7 cellular contexts compared by ENCODE assay signal in the genomic region with DNA sequence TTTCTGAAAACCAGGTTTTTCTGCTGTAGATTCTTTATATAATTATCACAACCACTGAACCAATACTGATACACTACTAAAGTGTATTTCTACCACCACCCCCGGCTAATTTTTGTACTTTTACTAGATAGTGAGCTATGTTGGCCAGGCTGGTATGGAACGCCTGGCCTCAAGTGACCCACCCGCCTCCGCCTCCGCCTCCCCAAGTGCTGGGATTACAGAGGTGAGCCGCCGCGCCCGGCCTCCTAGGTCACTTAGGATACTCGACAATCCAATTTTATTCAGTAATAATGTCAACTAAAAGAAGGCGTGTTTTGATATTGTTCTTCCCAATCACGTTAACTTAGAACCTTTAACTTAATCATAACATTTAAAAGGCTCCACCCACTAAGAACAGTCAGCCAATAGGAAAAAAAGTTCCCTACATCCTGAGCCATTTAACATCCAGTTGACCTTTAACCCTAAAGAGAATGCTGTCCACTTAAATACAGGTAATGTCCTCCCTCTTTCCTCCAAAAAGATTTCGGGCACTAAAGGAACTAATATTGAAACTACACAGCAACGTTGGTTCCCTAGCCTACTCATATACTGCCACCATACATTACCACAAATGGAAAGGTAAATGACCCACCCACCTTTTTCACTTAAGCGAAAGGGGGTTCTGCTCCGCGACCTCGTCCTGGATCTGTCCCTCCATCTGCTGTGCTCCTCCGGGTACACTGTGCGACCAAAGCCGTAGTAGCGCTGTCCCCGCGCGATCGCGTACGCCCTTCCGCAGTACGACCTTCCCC. TPM values are rescaled to one million over a fixed set of nuclear protein-coding genes. Genes with fewer than 3 reads are reported as not detected.
DNase-seq lines count a peak whose midpoint lies in the region; ATAC-seq, FAIRE-seq and TF ChIP-seq lines count a peak whose summit lies in the region.

No MANE protein-coding gene starts in this region.

- H3K27ac ChIP-seq in HepG2 (ENCODE audit: extremely low read length, insufficient read depth, low read length), result peak overlapping the region; percentile 84
- peak overlapping the region; percentile 100 for H3K27ac ChIP-seq in transverse colon

- no TSS peak for BruUV-seq in HepG2 (replicated peaks; lab: Mats Ljungman, UMichigan)

- POLR2A ChIA-PET in HepG2 (lab: Yijun Ruan, JAX), result interaction anchor here (2.9 kb wide), 1 partner anchor 13 kb away, joined by 14 read pairs; a partner anchor contains a TSS

- H3K9ac ChIP-seq in HepG2 (ENCODE audit: insufficient read depth, low read depth, low read length), result peak overlapping the region; percentile 94

- H3K36me3 ChIP-seq in bronchial epithelial cell (ENCODE audit: control insufficient read depth, insufficient read depth, low read length), result peaks cover 18% of the 10 kb centered on the region
- H3K36me3 ChIP-seq in HepG2 (replicated peaks in 1 of 2; ENCODE audit: control insufficient read depth in 1 of 2, insufficient read depth in 2 of 2, low read length in 2 of 2), result peaks cover 4 to 32% of the 10 kb centered on the region in 2 experiments
- peaks cover 0 to 40% (median 19%) of the 10 kb centered on the region in 4 donors for H3K36me3 ChIP-seq in transverse colon

- no peak for TF ChIP-seq CTCF in GM13976 (IDR thresholded peaks at IDR 0.05; ENCODE audit: borderline replicate concordance, control extremely low read depth, extremely low read depth, insufficient read depth, missing control alignments)
- TF ChIP-seq CTCF in NB4 (IDR thresholded peaks at IDR 0.05; ENCODE audit: low read depth, low read length), result no peak
- no peak for TF ChIP-seq CTCF in bronchial epithelial cell (IDR thresholded peaks at IDR 0.05; ENCODE audit: insufficient read depth, low read length, severe bottlenecking)
- TF ChIP-seq CTCF in HepG2 (CRISPR knock-in tag; IDR thresholded peaks at IDR 0.05), result no peak
- no peak for TF ChIP-seq CTCF in transverse colon (IDR thresholded peaks at IDR 0.05)

- no peaks in the 10 kb centered on the region for H3K9me3 ChIP-seq in HepG2 (ENCODE audit: low read length)
- no peaks in the 10 kb centered on the region for H3K9me3 ChIP-seq in transverse colon

- FAIRE-seq in bronchial epithelial cell (lab: Jason Lieb, UNC) (no peak), HepG2 (lab: Jason Lieb, UNC) (no peak)

- TF ChIP-seq POLR2A in NB4 (IDR thresholded peaks at IDR 0.05; ENCODE audit: extremely low read depth, insufficient read length) (no peak), HepG2 (IDR thresholded peaks at IDR 0.05; ENCODE audit: insufficient read depth in 1 of 2, low read depth in 2 of 2, low read length in 2 of 2) (no peak), transverse colon (IDR thresholded peaks at IDR 0.05) (no peak)

- WGBS in HepG2 (ENCODE audit: low lambda C conversion rate), result 25% methylated on average over 23 of the region's 30 CpGs
- 17 to 34% methylated on average over 13 to 27 of the region's 30 CpGs for WGBS in transverse colon (ENCODE audit: low coverage in 1 of 2), 2 donors

- TF ChIP-seq EP300 in HepG2 (IDR thresholded peaks at IDR 0.05; ENCODE audit: low read depth in 2 of 2, low read length in 2 of 2) (no peak), HepG2 (CRISPR knock-in tag; IDR thresholded peaks at IDR 0.05; ENCODE audit: borderline replicate concordance) (no peak), transverse colon (IDR thresholded peaks at IDR 0.05; ENCODE audit: low read depth) (no peak)

- CTCF ChIA-PET in HepG2 (lab: Yijun Ruan, JAX; ENCODE audit: low intra/inter-chr PET ratio, low total read pairs), result no interaction called here

- intact Hi-C loops in HepG2 (cut with micrococcal nuclease; ENCODE audit: unreplicated experiment), result loop anchor here (5.0 kb wide), 1 partner anchor 91 kb away; a partner anchor contains a TSS
- intact Hi-C loops in transverse colon (cut with DNase I; ENCODE audit: low total_unique reads), result no loop called here

- H3K4me2 ChIP-seq in HepG2 (ENCODE audit: low read depth, low read length), result peak overlapping the region; percentile 89

- in situ Hi-C loops in GM13976 (cut with MboI; ENCODE audit: low sequenced_read_pairs, unreplicated experiment) (loop anchor here (10.0 kb wide), 1 partner anchor 99 kb away; no protein-coding TSS in a partner anchor), HepG2 (cut with HindIII; ENCODE audit: extremely low pct_ligation_motif_present, low pct_unique_long_range_greater_than_20kb) (no loop called here), transverse colon (cut with MboI; ENCODE audit: low pct_ligation_motif_present in 1 of 4, low pct_unique_long_range_greater_than_20kb in 1 of 4, low sequenced_read_pairs in 3 of 4) (no loop called here)

- TF ChIP-seq RAD21 in HepG2 (CRISPR knock-in tag; IDR thresholded peaks at IDR 0.05), result no peak

- peaks cover 24% of the 10 kb centered on the region for H4K20me1 ChIP-seq in HepG2 (ENCODE audit: insufficient read depth, low read length)

- H3K4me1 ChIP-seq in HepG2 (ENCODE audit: insufficient read depth, low read length), result peaks cover 39% of the 10 kb centered on the region
- H3K4me1 ChIP-seq in transverse colon, result peaks cover 13 to 53% (median 27%) of the 10 kb centered on the region in 4 donors

- peak; percentile 27 for ATAC-seq in HepG2
- no peak for ATAC-seq in HG02588 (IDR thresholded peaks at IDR 0.05; ENCODE audit: unreplicated experiment)
- no peak for ATAC-seq in GM18868 (IDR thresholded peaks at IDR 0.05; ENCODE audit: unreplicated experiment)

- no peak overlapping the region for H2AFZ ChIP-seq in HepG2 (ENCODE audit: low read length)

- H3K4me3 ChIP-seq in NB4 (ENCODE audit: low read depth, low read length) (peak overlapping the region; percentile 95), bronchial epithelial cell (ENCODE audit: low read depth, low read length) (peak overlapping the region; percentile 99), HepG2 (replicated peaks in 1 of 3; ENCODE audit: insufficient read depth in 1 of 3, low read depth in 2 of 3, low read length in 3 of 3) (peak overlapping the region; percentile 68 to 96 (median 93)), transverse colon (peak overlapping the region; percentile 89 to 98 (median 94))

- DNase-seq in GM13976 (ENCODE audit: low spot score) (peak; percentile 25), NB4 (ENCODE audit: low read depth) (peak; percentile 34), bronchial epithelial cell (ENCODE audit: low read depth) (peak; percentile 50), HepG2 (ENCODE audit: low spot score) (peak; percentile 41), transverse colon (peak; percentile 48)

- peaks cover 39% of the 10 kb centered on the region for H3K79me2 ChIP-seq in HepG2 (ENCODE audit: insufficient read depth, low read length)

- H3K27me3 ChIP-seq in bronchial epithelial cell (ENCODE audit: control insufficient read depth, insufficient read depth, low read length), result no peaks in the 10 kb centered on the region
- no peaks in the 10 kb centered on the region; a peak in 1 of 5 replicates for H3K27me3 ChIP-seq in HepG2 (ENCODE audit: control insufficient read depth in 1 of 2, insufficient read depth in 2 of 2, low read length in 2 of 2)
- no peaks in the 10 kb centered on the region for H3K27me3 ChIP-seq in transverse colon

RNA-seq across cellular contexts. Expression of a gene that starts 1.2 kb away (rescaled TPM):
- 84.0 and 92.9 TPM in 2 replicates for total RNA-seq in bronchial epithelial cell
- 11.3 and 52.8 TPM in 2 replicates for total RNA-seq in HepG2 (2016; rRNA removed; fragmentation: Illumina TruSeq; extraction: Trizol)
- 15.2 and 19.2 TPM in 2 replicates for total RNA-seq in HepG2 (2016; cell fraction: cytosol; rRNA removed; fragmentation: Illumina TruSeq; extraction: Trizol; ENCODE audit: low read depth)
- total RNA-seq in HepG2 (2016; cell fraction: insoluble cytoplasmic fraction; rRNA removed; fragmentation: Illumina TruSeq; extraction: Trizol), result 13.4 and 49.0 TPM in 2 replicates
- total RNA-seq in HepG2 (2016; cell fraction: membrane; rRNA removed; fragmentation: Illumina TruSeq; extraction: Trizol), result 5.7 and 7.6 TPM in 2 replicates
- total RNA-seq in HepG2 (2016; cell fraction: nucleus; rRNA removed; fragmentation: Illumina TruSeq; extraction: Trizol), result 132 and 140 TPM in 2 replicates
- polyA plus RNA-seq in HepG2 (2011; rRNA removed), result 43.9 and 46.3 TPM in 2 replicates
- polyA plus RNA-seq in HepG2 (2011; cell fraction: cytosol; rRNA removed), result 9.7 and 11.5 TPM in 2 replicates
- polyA plus RNA-seq in HepG2 (2011; cell fraction: nucleus; rRNA removed), result 254 and 258 TPM in 2 replicates
- polyA plus RNA-seq in HepG2 (2012), result 40.8 and 53.9 TPM in 2 replicates
- polyA plus RNA-seq in HepG2 (2016; cell fraction: cytosol; fragmentation: Illumina TruSeq; extraction: Trizol; ENCODE audit: low read depth), result 1.1 and 1.2 TPM in 2 replicates
- 8.3 and 10.7 TPM in 2 replicates for polyA plus RNA-seq in HepG2 (2016; cell fraction: insoluble cytoplasmic fraction; fragmentation: Illumina TruSeq; extraction: Trizol; ENCODE audit: low read depth)
- polyA plus RNA-seq in HepG2 (2016; cell fraction: membrane; fragmentation: Illumina TruSeq; extraction: Trizol; ENCODE audit: low read depth), result 1.9 and 2.6 TPM in 2 replicates
- polyA plus RNA-seq in HepG2 (2016; cell fraction: nucleus; fragmentation: Illumina TruSeq; extraction: Trizol; ENCODE audit: insufficient read depth, low read depth), result 163 and 167 TPM in 2 replicates
- 31.5 and 61.3 TPM in 2 replicates for polyA minus RNA-seq in HepG2 (2011; rRNA and poly(A)+ RNA removed; ENCODE audit: low replicate concordance)
- polyA minus RNA-seq in HepG2 (2011; cell fraction: cytosol; rRNA and poly(A)+ RNA removed), result 8.5 and 15.8 TPM in 2 replicates
- 318 and 343 TPM in 2 replicates for polyA minus RNA-seq in HepG2 (2011; cell fraction: nucleus; rRNA and poly(A)+ RNA removed)
- total RNA-seq in transverse colon, result 100 to 1,000 TPM; 231 to 467 (median 279) TPM

RNA-seq across cellular contexts. Expression of a gene that starts 13.7 kb away (rescaled TPM):
- 34.7 and 43.7 TPM in 2 replicates for total RNA-seq in bronchial epithelial cell
- total RNA-seq in HepG2 (2016; rRNA removed; fragmentation: Illumina TruSeq; extraction: Trizol), result 34.1 and 42.8 TPM in 2 replicates
- total RNA-seq in HepG2 (2016; cell fraction: cytosol; rRNA removed; fragmentation: Illumina TruSeq; extraction: Trizol; ENCODE audit: low read depth), result 12.4 and 14.5 TPM in 2 replicates
- total RNA-seq in HepG2 (2016; cell fraction: insoluble cytoplasmic fraction; rRNA removed; fragmentation: Illumina TruSeq; extraction: Trizol), result 35.1 and 45.3 TPM in 2 replicates
- 18.7 and 22.7 TPM in 2 replicates for total RNA-seq in HepG2 (2016; cell fraction: membrane; rRNA removed; fragmentation: Illumina TruSeq; extraction: Trizol)
- 13.8 and 16.2 TPM in 2 replicates for total RNA-seq in HepG2 (2016; cell fraction: nucleus; rRNA removed; fragmentation: Illumina TruSeq; extraction: Trizol)
- polyA plus RNA-seq in HepG2 (2011; rRNA removed), result 13.9 and 17.8 TPM in 2 replicates
- polyA plus RNA-seq in HepG2 (2011; cell fraction: cytosol; rRNA removed), result 6.6 and 9.6 TPM in 2 replicates
- 4.1 and 5.1 TPM in 2 replicates for polyA plus RNA-seq in HepG2 (2011; cell fraction: nucleus; rRNA removed)
- polyA plus RNA-seq in HepG2 (2012), result 31.0 and 38.9 TPM in 2 replicates
- polyA plus RNA-seq in HepG2 (2016; cell fraction: cytosol; fragmentation: Illumina TruSeq; extraction: Trizol; ENCODE audit: low read depth), result 8.7 and 9.4 TPM in 2 replicates
- polyA plus RNA-seq in HepG2 (2016; cell fraction: insoluble cytoplasmic fraction; fragmentation: Illumina TruSeq; extraction: Trizol; ENCODE audit: low read depth), result 49.5 and 51.5 TPM in 2 replicates
- 14.2 and 16.8 TPM in 2 replicates for polyA plus RNA-seq in HepG2 (2016; cell fraction: membrane; fragmentation: Illumina TruSeq; extraction: Trizol; ENCODE audit: low read depth)
- polyA plus RNA-seq in HepG2 (2016; cell fraction: nucleus; fragmentation: Illumina TruSeq; extraction: Trizol; ENCODE audit: insufficient read depth, low read depth), result 27.3 and 29.0 TPM in 2 replicates
- polyA minus RNA-seq in HepG2 (2011; rRNA and poly(A)+ RNA removed; ENCODE audit: low replicate concordance), result 2.9 and 3.2 TPM in 2 replicates
- 5.4 and 6.7 TPM in 2 replicates for polyA minus RNA-seq in HepG2 (2011; cell fraction: cytosol; rRNA and poly(A)+ RNA removed)
- 7.3 and 9.1 TPM in 2 replicates for polyA minus RNA-seq in HepG2 (2011; cell fraction: nucleus; rRNA and poly(A)+ RNA removed)
- total RNA-seq in transverse colon, result 10 to 100 TPM in 3 of 4 donors, 1 to 10 TPM in 1; 2.8 to 63.1 (median 36.6) TPM

RNA-seq across cellular contexts. Expression of a gene that starts 26.3 kb away (rescaled TPM):
- total RNA-seq in bronchial epithelial cell, result not detected in 2 replicates
- total RNA-seq in HepG2 (2016; rRNA removed; fragmentation: Illumina TruSeq; extraction: Trizol), result not detected in 2 replicates
- total RNA-seq in HepG2 (2016; cell fraction: cytosol; rRNA removed; fragmentation: Illumina TruSeq; extraction: Trizol; ENCODE audit: low read depth), result not detected in 2 replicates
- total RNA-seq in HepG2 (2016; cell fraction: insoluble cytoplasmic fraction; rRNA removed; fragmentation: Illumina TruSeq; extraction: Trizol), result not detected in 2 replicates
- total RNA-seq in HepG2 (2016; cell fraction: membrane; rRNA removed; fragmentation: Illumina TruSeq; extraction: Trizol), result not detected in 2 replicates
- not detected in 2 replicates for total RNA-seq in HepG2 (2016; cell fraction: nucleus; rRNA removed; fragmentation: Illumina TruSeq; extraction: Trizol)
- polyA plus RNA-seq in HepG2 (2011; rRNA removed), result 0.09 TPM in 1 of 2 replicates, not detected in the other
- polyA plus RNA-seq in HepG2 (2011; cell fraction: cytosol; rRNA removed), result not detected in 2 replicates
- polyA plus RNA-seq in HepG2 (2011; cell fraction: nucleus; rRNA removed), result not detected in 2 replicates
- polyA plus RNA-seq in HepG2 (2012), result 0.09 and 0.20 TPM in 2 replicates
- not detected in 2 replicates for polyA plus RNA-seq in HepG2 (2016; cell fraction: cytosol; fragmentation: Illumina TruSeq; extraction: Trizol; ENCODE audit: low read depth)
- polyA plus RNA-seq in HepG2 (2016; cell fraction: insoluble cytoplasmic fraction; fragmentation: Illumina TruSeq; extraction: Trizol; ENCODE audit: low read depth), result not detected in 2 replicates
- polyA plus RNA-seq in HepG2 (2016; cell fraction: membrane; fragmentation: Illumina TruSeq; extraction: Trizol; ENCODE audit: low read depth), result not detected in 2 replicates
- polyA plus RNA-seq in HepG2 (2016; cell fraction: nucleus; fragmentation: Illumina TruSeq; extraction: Trizol; ENCODE audit: insufficient read depth, low read depth), result not detected in 2 replicates
- 0.35 TPM in 1 of 2 replicates, not detected in the other for polyA minus RNA-seq in HepG2 (2011; rRNA and poly(A)+ RNA removed; ENCODE audit: low replicate concordance)
- not detected in 2 replicates for polyA minus RNA-seq in HepG2 (2011; cell fraction: cytosol; rRNA and poly(A)+ RNA removed)
- polyA minus RNA-seq in HepG2 (2011; cell fraction: nucleus; rRNA and poly(A)+ RNA removed), result not detected in 2 replicates
- total RNA-seq in transverse colon, result not detected
